ENCODE assay signal across 16 cellular contexts in the genomic region with DNA sequence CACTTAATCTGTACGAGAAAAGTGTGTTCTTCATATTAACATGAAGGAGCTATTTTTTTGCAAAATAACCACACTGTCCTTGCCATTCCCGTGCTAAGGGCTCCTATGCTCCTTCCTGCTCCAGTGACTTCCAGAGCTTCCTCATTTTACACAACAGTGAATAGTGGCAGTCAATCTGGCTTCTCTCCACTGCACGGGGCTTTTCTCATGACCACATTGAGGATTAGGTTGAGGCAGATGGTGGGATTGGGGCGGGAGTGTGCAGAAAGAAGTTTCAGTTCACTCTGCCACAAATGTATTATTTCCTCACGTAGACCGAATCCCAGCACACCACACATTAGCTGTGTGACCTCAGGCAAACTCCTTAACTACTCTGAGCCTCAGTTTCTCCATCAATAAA.
DNase-seq lines count a peak whose midpoint lies in the region; ATAC-seq, FAIRE-seq and TF ChIP-seq lines count a peak whose summit lies in the region.
"Had no signal": no experiment of that assay in that cellular context is flagged by ENCODE, and none has a peak within 500 bp of the region (broad histone marks: within the 10 kb centered on the region; RNA-seq: fewer than 3 reads in every experiment).

No MANE protein-coding gene starts in this region.

- CTCF ChIA-PET in HepG2 (lab: Yijun Ruan, JAX; ENCODE audit: low intra/inter-chr PET ratio, low total read pairs), result no interaction called here

- WGBS in transverse colon (ENCODE audit: low coverage in 1 of 2), 2 donors, result 53 to 69% methylated on average over 3 to 6 of the region's 6 CpGs
- WGBS in sigmoid colon, 2 donors, result 73 to 78% methylated on average over 6 of the region's 6 CpGs
- 21% methylated on average over 6 of the region's 6 CpGs for WGBS in HepG2 (ENCODE audit: low lambda C conversion rate)

- H3K4me1 ChIP-seq in transverse colon, result peaks cover 4 to 20% (median 10%) of the 10 kb centered on the region in 4 donors
- H3K4me1 ChIP-seq in sigmoid colon, result peaks cover 0 to 50% (median 44%) of the 10 kb centered on the region in 4 donors
- no peaks in the 10 kb centered on the region for H3K4me1 ChIP-seq in HepG2 (ENCODE audit: insufficient read depth, low read length)

- H3K4me3 ChIP-seq in transverse colon, result no peak overlapping the region
- no peak overlapping the region for H3K4me3 ChIP-seq in sigmoid colon
- no peak overlapping the region for H3K4me3 ChIP-seq in HepG2 (replicated peaks in 1 of 3; ENCODE audit: insufficient read depth in 1 of 3, low read depth in 2 of 3, low read length in 3 of 3)
- H3K4me3 ChIP-seq: K562, PC-9 had no signal

- TF ChIP-seq EP300 in transverse colon (IDR thresholded peaks at IDR 0.05; ENCODE audit: low read depth) (no peak), sigmoid colon (IDR thresholded peaks at IDR 0.05) (no peak), HepG2 (IDR thresholded peaks at IDR 0.05; ENCODE audit: low read depth in 2 of 2, low read length in 2 of 2) (no peak), HepG2 (CRISPR knock-in tag; IDR thresholded peaks at IDR 0.05; ENCODE audit: borderline replicate concordance) (no peak)

- H3K36me3 ChIP-seq in transverse colon (no peaks in the 10 kb centered on the region), sigmoid colon (no peaks in the 10 kb centered on the region), HepG2 (replicated peaks in 1 of 2; ENCODE audit: control insufficient read depth in 1 of 2, insufficient read depth in 2 of 2, low read length in 2 of 2) (no peaks in the 10 kb centered on the region)

- POLR2A ChIA-PET in HepG2 (lab: Yijun Ruan, JAX), result no interaction called here

- no peak for TF ChIP-seq RAD21 in HepG2 (CRISPR knock-in tag; IDR thresholded peaks at IDR 0.05)

- H3K9me3 ChIP-seq in transverse colon (peaks cover 0 to 6% of the 10 kb centered on the region in 2 donors), sigmoid colon (peaks cover 0 to 6% (median 0%) of the 10 kb centered on the region in 4 donors), HepG2 (ENCODE audit: low read length) (peaks cover 10% of the 10 kb centered on the region; the same call in 1 of the 2 replicates)

- H3K27ac ChIP-seq in transverse colon (no peak overlapping the region), sigmoid colon (peak overlapping the region in 2 of 4 donors; percentile 85 to 90), HepG2 (ENCODE audit: extremely low read length, insufficient read depth, low read length) (no peak overlapping the region)
- H3K27ac ChIP-seq: HL-60, PC-9 had no signal

- no peak overlapping the region for H3K4me2 ChIP-seq in HepG2 (ENCODE audit: low read depth, low read length)
- H3K4me2 ChIP-seq: PC-9 had no signal

- ATAC-seq in HepG2, result no peak
- ATAC-seq: CD8-positive, alpha-beta T cell; K562 had no signal

- FAIRE-seq in HepG2 (lab: Jason Lieb, UNC), result no peak
- FAIRE-seq: H1, K562 had no signal

- peak; percentile 83 for DNase-seq in DMS 273 (lab: John Stamatoyannopoulos, UW; ENCODE audit: unreplicated experiment)
- peak; percentile 96 for DNase-seq in MV-4-11 (lab: John Stamatoyannopoulos, UW)
- DNase-seq in medulla oblongata (ENCODE audit: extremely low spot score), result peak; percentile 66
- peak; percentile 25 for DNase-seq in transverse colon
- no peak for DNase-seq in sigmoid colon
- no peak for DNase-seq in HepG2 (ENCODE audit: low spot score)
- no peak for DNase-seq in activated CD4-positive, CD25-positive, alpha-beta regulatory T cell treated with anti-CD3 and anti-CD28 coated beads, Interleukin-2, amount 50 U/mL, for 72 hours
- DNase-seq: AML-193; CD8-positive, alpha-beta T cell; NCI-H1092 treated with DMSO at 0.1 percent for 48 hours; NCI-H1694; NCI-H345; PC-9 had no signal

- no peaks in the 10 kb centered on the region for H3K27me3 ChIP-seq in transverse colon
- no peaks in the 10 kb centered on the region for H3K27me3 ChIP-seq in sigmoid colon
- peaks cover 3 to 5% of the 10 kb centered on the region in 2 experiments; a peak in 2 of 5 replicates for H3K27me3 ChIP-seq in HepG2 (ENCODE audit: control insufficient read depth in 1 of 2, insufficient read depth in 2 of 2, low read length in 2 of 2)

- H4K20me1 ChIP-seq in HepG2 (ENCODE audit: insufficient read depth, low read length), result no peaks in the 10 kb centered on the region

- intact Hi-C loops in transverse colon (cut with DNase I; ENCODE audit: low total_unique reads) (no loop called here), sigmoid colon (cut with DNase I) (no loop called here), HepG2 (cut with micrococcal nuclease; ENCODE audit: unreplicated experiment) (no loop called here)

- H2AFZ ChIP-seq in HepG2 (ENCODE audit: low read length), result no peak overlapping the region
- H2AFZ ChIP-seq: PC-9 had no signal

- TF ChIP-seq CTCF in transverse colon (IDR thresholded peaks at IDR 0.05) (no peak), sigmoid colon (IDR thresholded peaks at IDR 0.05) (no peak), HepG2 (CRISPR knock-in tag; IDR thresholded peaks at IDR 0.05) (no peak)

- no peak overlapping the region for H3K9ac ChIP-seq in HepG2 (ENCODE audit: insufficient read depth, low read depth, low read length)

- TF ChIP-seq POLR2A in transverse colon (IDR thresholded peaks at IDR 0.05) (no peak), sigmoid colon (IDR thresholded peaks at IDR 0.05) (no peak), HepG2 (IDR thresholded peaks at IDR 0.05; ENCODE audit: insufficient read depth in 1 of 2, low read depth in 2 of 2, low read length in 2 of 2) (no peak)

- H3K79me2 ChIP-seq in HepG2 (ENCODE audit: insufficient read depth, low read length), result no peaks in the 10 kb centered on the region

- BruUV-seq in HepG2 (replicated peaks; lab: Mats Ljungman, UMichigan), result no TSS peak

- in situ Hi-C loops in transverse colon (cut with MboI; ENCODE audit: low pct_ligation_motif_present in 1 of 4, low pct_unique_long_range_greater_than_20kb in 1 of 4, low sequenced_read_pairs in 3 of 4) (no loop called here), HepG2 (cut with HindIII; ENCODE audit: extremely low pct_ligation_motif_present, low pct_unique_long_range_greater_than_20kb) (no loop called here)

TF ChIP-seq in HepG2, 621 proteins besides CTCF, POLR2A, EP300 and RAD21:
- TF ChIP-seq ADNP (CRISPR knock-in tag; IDR thresholded peaks at IDR 0.05) (no peak), ZNF687 (CRISPR knock-in tag; IDR thresholded peaks at IDR 0.05) (no peak), ZNF30 (CRISPR knock-in tag; IDR thresholded peaks at IDR 0.05) (no peak), EHMT2 (IDR thresholded peaks at IDR 0.05; ENCODE audit: borderline replicate concordance, low read depth, low read length) (no peak), JUND (CRISPR knock-in tag; IDR thresholded peaks at IDR 0.05) (no peak), ZNF761 (CRISPR knock-in tag; conservative IDR thresholded peaks at IDR 0.05) (no peak), HCFC1 (IDR thresholded peaks at IDR 0.05; ENCODE audit: low read depth, low read length) (no peak), ZNF44 (CRISPR knock-in tag; IDR thresholded peaks at IDR 0.05) (no peak), PTBP1 (IDR thresholded peaks at IDR 0.05; ENCODE audit: low read depth, low read length, poor library complexity, severe bottlenecking) (no peak), ZNF792 (CRISPR knock-in tag; IDR thresholded peaks at IDR 0.05) (no peak), ELF1 (CRISPR knock-in tag; IDR thresholded peaks at IDR 0.05) (no peak), HOXA9 (CRISPR knock-in tag; IDR thresholded peaks at IDR 0.05; ENCODE audit: borderline replicate concordance) (no peak), ZNF235 (CRISPR knock-in tag; IDR thresholded peaks at IDR 0.05; ENCODE audit: borderline replicate concordance) (no peak), ZNF773 (CRISPR knock-in tag; IDR thresholded peaks at IDR 0.05; ENCODE audit: borderline replicate concordance) (no peak), SP2 (CRISPR knock-in tag; IDR thresholded peaks at IDR 0.05) (no peak), MEIS2 (CRISPR knock-in tag; IDR thresholded peaks at IDR 0.05) (no peak), ZSCAN9 (CRISPR knock-in tag; IDR thresholded peaks at IDR 0.05; ENCODE audit: borderline replicate concordance) (no peak), ZNF460 (CRISPR knock-in tag; IDR thresholded peaks at IDR 0.05; ENCODE audit: borderline replicate concordance) (no peak)

Comparison
In these comparisons a context has a peak if more than half of its experiments do, and no peak if none do; other contexts are left out.
1. DNase-seq: peak in DMS 273 (single experiment), MV-4-11 (single experiment), medulla oblongata (single experiment) and transverse colon (single experiment); none in sigmoid colon (single experiment), HepG2 (single experiment) and activated CD4-positive, CD25-positive, alpha-beta regulatory T cell treated with anti-CD3 and anti-CD28 coated beads, Interleukin-2, amount 50 U/mL, for 72 hours (single experiment).